ENCODE assay signal across 8 cellular contexts in genomic region chr6:109093732-109094131, GRCh38. TPM values are rescaled to one million over a fixed set of nuclear protein-coding genes. Genes with fewer than 3 reads are reported as not detected.
DNase-seq lines count a peak whose midpoint lies in the region; ATAC-seq and TF ChIP-seq lines count a peak whose summit lies in the region.

No MANE protein-coding gene starts in this region.

- peak overlapping the region; percentile 85 for H3K27ac Mint-ChIP-seq in T-helper 2 cell treated with Interferon-gamma antibody and Interleukin-4, amounts not matched to agents 5 μg/mL and 100 μg/mL, for 36 hours

- H3K36me3 Mint-ChIP-seq in activated T-cell treated with anti-CD3 and anti-CD28 coated beads, Interleukin-2, amount 50 U/mL, for 4 hours (ENCODE audit: insufficient read depth), result no peaks in the 10 kb centered on the region
- H3K36me3 Mint-ChIP-seq in T-helper 2 cell treated with Interferon-gamma antibody and Interleukin-4, amounts not matched to agents 5 μg/mL and 100 μg/mL, for 36 hours (ENCODE audit: low read depth), result peaks cover 5% of the 10 kb centered on the region

- H3K36me3 ChIP-seq in psoas muscle (ENCODE audit: insufficient read depth in 1 of 2, low read depth in 1 of 2), result peaks cover 0 to 6% of the 10 kb centered on the region in 2 donors

- WGBS in psoas muscle, 3 donors, result 0% methylated on average over 9 of the region's 9 CpGs

- peaks cover 44% of the 10 kb centered on the region for H3K4me1 ChIP-seq in psoas muscle

- no peak for ATAC-seq in activated T-cell treated with anti-CD3 and anti-CD28 coated beads, Interleukin-2, amount 50 U/mL, for 4 hours
- ATAC-seq in psoas muscle, result no peak
- no peak for ATAC-seq in HG03354 (IDR thresholded peaks at IDR 0.05; ENCODE audit: poor library complexity, severe bottlenecking, unreplicated experiment)

- no peaks in the 10 kb centered on the region for H3K9me3 Mint-ChIP-seq in activated T-cell treated with anti-CD3 and anti-CD28 coated beads, Interleukin-2, amount 50 U/mL, for 4 hours
- no peaks in the 10 kb centered on the region for H3K9me3 Mint-ChIP-seq in T-helper 2 cell treated with Interferon-gamma antibody and Interleukin-4, amounts not matched to agents 5 μg/mL and 100 μg/mL, for 36 hours

- intact Hi-C loops in psoas muscle (cut with DNase I), result loop anchor here (5.0 to 10.0 kb wide), 3 partner anchors 209 to 289 kb away; partner anchors contain the start of gene CD164 (in 1 of the 2)

- H3K4me3 Mint-ChIP-seq in activated T-cell treated with anti-CD3 and anti-CD28 coated beads, Interleukin-2, amount 50 U/mL, for 4 hours, result peak overlapping the region; percentile 92
- H3K4me3 Mint-ChIP-seq in T-helper 2 cell treated with Interferon-gamma antibody and Interleukin-4, amounts not matched to agents 5 μg/mL and 100 μg/mL, for 36 hours, result peak overlapping the region; percentile 91

- H3K27me3 Mint-ChIP-seq in activated T-cell treated with anti-CD3 and anti-CD28 coated beads, Interleukin-2, amount 50 U/mL, for 4 hours (ENCODE audit: low read depth), result no peaks in the 10 kb centered on the region
- H3K27me3 Mint-ChIP-seq in T-helper 2 cell treated with Interferon-gamma antibody and Interleukin-4, amounts not matched to agents 5 μg/mL and 100 μg/mL, for 36 hours (ENCODE audit: low read depth), result no peaks in the 10 kb centered on the region

- TF ChIP-seq CTCF in fibroblast of villous mesenchyme (IDR thresholded peaks at IDR 0.05; ENCODE audit: insufficient read depth, low read depth, low read length), result no peak
- no peak for TF ChIP-seq CTCF in psoas muscle (IDR thresholded peaks at IDR 0.05)

- peak overlapping the region; percentile 98 for H3K27ac ChIP-seq in psoas muscle

- DNase-seq in activated T-cell treated with anti-CD3 and anti-CD28 coated beads, Interleukin-2, amount 50 U/mL, for 4 hours, result no peak
- no peak for DNase-seq in activated T-cell treated with anti-CD3 and anti-CD28 coated beads, Interleukin-2, amount 50 U/mL, for 48 hours
- DNase-seq in T-helper 2 cell treated with Interferon-gamma antibody and Interleukin-4, amounts not matched to agents 5 μg/mL and 100 μg/mL, for 36 hours (ENCODE audit: low spot score), result no peak
- DNase-seq in fibroblast of villous mesenchyme (ENCODE audit: low read depth) (peak; percentile 29), psoas muscle (no peak), ureter (ENCODE audit: low spot score) (no peak), NCI-H1930 (lab: John Stamatoyannopoulos, UW) (no peak)

- H3K4me3 ChIP-seq in fibroblast of villous mesenchyme (ENCODE audit: low read depth, low read length) (peak overlapping the region; percentile 91), psoas muscle (peak overlapping the region; percentile 77)

- H3K4me1 Mint-ChIP-seq in activated T-cell treated with anti-CD3 and anti-CD28 coated beads, Interleukin-2, amount 50 U/mL, for 4 hours (ENCODE audit: low read depth), result peaks cover 42% of the 10 kb centered on the region
- peaks cover 46% of the 10 kb centered on the region for H3K4me1 Mint-ChIP-seq in T-helper 2 cell treated with Interferon-gamma antibody and Interleukin-4, amounts not matched to agents 5 μg/mL and 100 μg/mL, for 36 hours (ENCODE audit: low read depth)

- H3K27me3 ChIP-seq in psoas muscle (ENCODE audit: insufficient read depth in 3 of 3, low read length in 2 of 3), result no peaks in the 10 kb centered on the region

- no peaks in the 10 kb centered on the region for H3K9me3 ChIP-seq in psoas muscle

RNA-seq across cellular contexts. Expression of gene SESN1, which starts 0.9 kb away (rescaled TPM):
- total RNA-seq in activated T-cell treated with anti-CD3 and anti-CD28 coated beads, Interleukin-2, amount 50 U/mL, for 4 hours, result 1 to 10 TPM; 3.9 to 7.0 (median 5.2) TPM
- 12.6 and 29.4 TPM in 2 replicates for total RNA-seq in fibroblast of villous mesenchyme
- total RNA-seq in psoas muscle, result 100 to 1,000 TPM in 2 of 4 donors, 10 to 100 TPM in 2; 44.4 to 113 (median 95.5) TPM
- polyA plus RNA-seq in psoas muscle, result 100 to 1,000 TPM in 2 of 3 donors, 10 to 100 TPM in 1; 15.1 to 176 (median 101) TPM
- 40.9 TPM for total RNA-seq in ureter

RNA-seq across cellular contexts. Expression of gene CEP57L1, which starts 1.6 kb away (rescaled TPM):
- 1 to 10 TPM; 7.5 to 8.2 (median 7.6) TPM for total RNA-seq in activated T-cell treated with anti-CD3 and anti-CD28 coated beads, Interleukin-2, amount 50 U/mL, for 4 hours
- total RNA-seq in fibroblast of villous mesenchyme (29.0 and 43.6 TPM in 2 replicates), psoas muscle (1 to 10 TPM; 6.4 to 8.6 (median 6.5) TPM), ureter (11.5 TPM)
- polyA plus RNA-seq in psoas muscle, result 10 to 100 TPM in 1 of 3 donors, 1 to 10 TPM in 2; 5.1 to 20.7 (median 6.0) TPM
